ENCODE assay signal across 1 cellular context in the genomic region with DNA sequence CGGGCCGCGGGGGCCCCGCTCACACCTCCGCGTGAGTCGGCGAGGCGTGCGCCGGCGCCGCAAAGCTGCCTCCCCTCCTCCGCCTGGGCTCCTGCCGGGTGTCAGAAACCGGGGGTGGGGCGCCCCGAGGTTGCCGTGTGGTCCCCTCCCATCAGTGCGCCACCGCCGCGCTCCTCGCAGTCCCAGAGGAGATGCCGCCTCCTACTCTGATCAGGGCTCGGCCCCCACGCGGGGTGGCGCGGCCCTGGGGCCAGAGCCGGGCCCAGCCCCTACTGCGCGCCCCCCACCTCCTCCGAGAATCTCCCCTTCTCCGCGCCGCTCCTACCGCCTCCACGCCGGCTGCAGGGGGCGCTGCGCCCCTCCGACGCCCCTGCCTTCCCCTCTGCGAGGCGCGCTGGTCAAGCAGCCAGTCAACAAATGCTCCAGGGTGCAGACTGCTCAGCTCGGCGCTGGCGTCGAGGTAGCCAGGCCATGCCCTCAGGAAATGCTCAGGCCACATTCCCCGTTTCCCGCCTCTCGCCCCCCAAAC.
TF ChIP-seq lines count a peak whose summit lies in the region.

No MANE protein-coding gene starts in this region.

TF ChIP-seq in GM23338, 12 proteins besides CTCF, POLR2A, EP300 and RAD21 (continued from another document):
- TF ChIP-seq, protein P1, sequence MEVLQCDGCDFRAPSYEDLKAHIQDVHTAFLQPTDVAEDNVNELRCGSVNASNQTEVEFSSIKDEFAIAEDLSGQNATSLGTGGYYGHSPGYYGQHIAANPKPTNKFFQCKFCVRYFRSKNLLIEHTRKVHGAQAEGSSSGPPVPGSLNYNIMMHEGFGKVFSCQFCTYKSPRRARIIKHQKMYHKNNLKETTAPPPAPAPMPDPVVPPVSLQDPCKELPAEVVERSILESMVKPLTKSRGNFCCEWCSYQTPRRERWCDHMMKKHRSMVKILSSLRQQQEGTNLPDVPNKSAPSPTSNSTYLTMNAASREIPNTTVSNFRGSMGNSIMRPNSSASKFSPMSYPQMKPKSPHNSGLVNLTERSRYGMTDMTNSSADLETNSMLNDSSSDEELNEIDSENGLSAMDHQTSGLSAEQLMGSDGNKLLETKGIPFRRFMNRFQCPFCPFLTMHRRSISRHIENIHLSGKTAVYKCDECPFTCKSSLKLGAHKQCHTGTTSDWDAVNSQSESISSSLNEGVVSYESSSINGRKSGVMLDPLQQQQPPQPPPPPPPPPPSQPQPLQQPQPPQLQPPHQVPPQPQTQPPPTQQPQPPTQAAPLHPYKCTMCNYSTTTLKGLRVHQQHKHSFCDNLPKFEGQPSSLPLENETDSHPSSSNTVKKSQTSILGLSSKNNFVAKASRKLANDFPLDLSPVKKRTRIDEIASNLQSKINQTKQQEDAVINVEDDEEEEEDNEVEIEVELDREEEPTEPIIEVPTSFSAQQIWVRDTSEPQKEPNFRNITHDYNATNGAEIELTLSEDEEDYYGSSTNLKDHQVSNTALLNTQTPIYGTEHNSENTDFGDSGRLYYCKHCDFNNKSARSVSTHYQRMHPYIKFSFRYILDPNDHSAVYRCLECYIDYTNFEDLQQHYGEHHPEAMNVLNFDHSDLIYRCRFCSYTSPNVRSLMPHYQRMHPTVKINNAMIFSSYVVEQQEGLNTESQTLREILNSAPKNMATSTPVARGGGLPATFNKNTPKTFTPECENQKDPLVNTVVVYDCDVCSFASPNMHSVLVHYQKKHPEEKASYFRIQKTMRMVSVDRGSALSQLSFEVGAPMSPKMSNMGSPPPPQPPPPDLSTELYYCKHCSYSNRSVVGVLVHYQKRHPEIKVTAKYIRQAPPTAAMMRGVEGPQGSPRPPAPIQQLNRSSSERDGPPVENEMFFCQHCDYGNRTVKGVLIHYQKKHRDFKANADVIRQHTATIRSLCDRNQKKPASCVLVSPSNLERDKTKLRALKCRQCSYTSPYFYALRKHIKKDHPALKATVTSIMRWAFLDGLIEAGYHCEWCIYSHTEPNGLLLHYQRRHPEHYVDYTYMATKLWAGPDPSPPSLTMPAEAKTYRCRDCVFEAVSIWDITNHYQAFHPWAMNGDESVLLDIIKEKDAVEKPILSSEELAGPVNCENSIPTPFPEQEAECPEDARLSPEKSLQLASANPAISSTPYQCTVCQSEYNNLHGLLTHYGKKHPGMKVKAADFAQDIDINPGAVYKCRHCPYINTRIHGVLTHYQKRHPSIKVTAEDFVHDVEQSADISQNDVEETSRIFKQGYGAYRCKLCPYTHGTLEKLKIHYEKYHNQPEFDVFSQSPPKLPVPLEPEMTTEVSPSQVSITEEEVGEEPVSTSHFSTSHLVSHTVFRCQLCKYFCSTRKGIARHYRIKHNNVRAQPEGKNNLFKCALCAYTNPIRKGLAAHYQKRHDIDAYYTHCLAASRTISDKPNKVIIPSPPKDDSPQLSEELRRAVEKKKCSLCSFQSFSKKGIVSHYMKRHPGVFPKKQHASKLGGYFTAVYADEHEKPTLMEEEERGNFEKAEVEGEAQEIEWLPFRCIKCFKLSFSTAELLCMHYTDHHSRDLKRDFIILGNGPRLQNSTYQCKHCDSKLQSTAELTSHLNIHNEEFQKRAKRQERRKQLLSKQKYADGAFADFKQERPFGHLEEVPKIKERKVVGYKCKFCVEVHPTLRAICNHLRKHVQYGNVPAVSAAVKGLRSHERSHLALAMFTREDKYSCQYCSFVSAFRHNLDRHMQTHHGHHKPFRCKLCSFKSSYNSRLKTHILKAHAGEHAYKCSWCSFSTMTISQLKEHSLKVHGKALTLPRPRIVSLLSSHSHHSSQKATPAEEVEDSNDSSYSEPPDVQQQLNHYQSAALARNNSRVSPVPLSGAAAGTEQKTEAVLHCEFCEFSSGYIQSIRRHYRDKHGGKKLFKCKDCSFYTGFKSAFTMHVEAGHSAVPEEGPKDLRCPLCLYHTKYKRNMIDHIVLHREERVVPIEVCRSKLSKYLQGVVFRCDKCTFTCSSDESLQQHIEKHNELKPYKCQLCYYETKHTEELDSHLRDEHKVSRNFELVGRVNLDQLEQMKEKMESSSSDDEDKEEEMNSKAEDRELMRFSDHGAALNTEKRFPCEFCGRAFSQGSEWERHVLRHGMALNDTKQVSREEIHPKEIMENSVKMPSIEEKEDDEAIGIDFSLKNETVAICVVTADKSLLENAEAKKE (CRISPR knock-in tag; IDR thresholded peaks at IDR 0.05), result no peak
- TF ChIP-seq CREB1 (CRISPR knock-in tag; IDR thresholded peaks at IDR 0.05; ENCODE audit: low read depth) (no peak), ZNF331 (CRISPR knock-in tag; IDR thresholded peaks at IDR 0.05; ENCODE audit: low read depth) (no peak)
- TF ChIP-seq, protein P2, sequence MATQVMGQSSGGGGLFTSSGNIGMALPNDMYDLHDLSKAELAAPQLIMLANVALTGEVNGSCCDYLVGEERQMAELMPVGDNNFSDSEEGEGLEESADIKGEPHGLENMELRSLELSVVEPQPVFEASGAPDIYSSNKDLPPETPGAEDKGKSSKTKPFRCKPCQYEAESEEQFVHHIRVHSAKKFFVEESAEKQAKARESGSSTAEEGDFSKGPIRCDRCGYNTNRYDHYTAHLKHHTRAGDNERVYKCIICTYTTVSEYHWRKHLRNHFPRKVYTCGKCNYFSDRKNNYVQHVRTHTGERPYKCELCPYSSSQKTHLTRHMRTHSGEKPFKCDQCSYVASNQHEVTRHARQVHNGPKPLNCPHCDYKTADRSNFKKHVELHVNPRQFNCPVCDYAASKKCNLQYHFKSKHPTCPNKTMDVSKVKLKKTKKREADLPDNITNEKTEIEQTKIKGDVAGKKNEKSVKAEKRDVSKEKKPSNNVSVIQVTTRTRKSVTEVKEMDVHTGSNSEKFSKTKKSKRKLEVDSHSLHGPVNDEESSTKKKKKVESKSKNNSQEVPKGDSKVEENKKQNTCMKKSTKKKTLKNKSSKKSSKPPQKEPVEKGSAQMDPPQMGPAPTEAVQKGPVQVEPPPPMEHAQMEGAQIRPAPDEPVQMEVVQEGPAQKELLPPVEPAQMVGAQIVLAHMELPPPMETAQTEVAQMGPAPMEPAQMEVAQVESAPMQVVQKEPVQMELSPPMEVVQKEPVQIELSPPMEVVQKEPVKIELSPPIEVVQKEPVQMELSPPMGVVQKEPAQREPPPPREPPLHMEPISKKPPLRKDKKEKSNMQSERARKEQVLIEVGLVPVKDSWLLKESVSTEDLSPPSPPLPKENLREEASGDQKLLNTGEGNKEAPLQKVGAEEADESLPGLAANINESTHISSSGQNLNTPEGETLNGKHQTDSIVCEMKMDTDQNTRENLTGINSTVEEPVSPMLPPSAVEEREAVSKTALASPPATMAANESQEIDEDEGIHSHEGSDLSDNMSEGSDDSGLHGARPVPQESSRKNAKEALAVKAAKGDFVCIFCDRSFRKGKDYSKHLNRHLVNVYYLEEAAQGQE (IDR thresholded peaks at IDR 0.05; ENCODE audit: unreplicated experiment), result no peak
